Comparison of ENCODE assay signal across 9 cellular contexts in genomic region chr6:90940812-90941481, GRCh38.
DNase-seq lines count a peak whose midpoint lies in the region; ATAC-seq and TF ChIP-seq lines count a peak whose summit lies in the region.
"Had no signal": no experiment of that assay in that cellular context is flagged by ENCODE, and none has a peak within 500 bp of the region (broad histone marks: within the 10 kb centered on the region; RNA-seq: fewer than 3 reads in every experiment).

No MANE protein-coding gene starts in this region.

- no peaks in the 10 kb centered on the region for H3K36me3 Mint-ChIP-seq in memory B cell

- TF ChIP-seq CTCF in right atrium auricular region (IDR thresholded peaks at IDR 0.05): peak in 1 of 2 donors; percentile 63
- TF ChIP-seq CTCF in OCI-LY1 (IDR thresholded peaks at IDR 0.05; ENCODE audit: low read length): peak; percentile 68; the same call in 1 of the 2 replicates
- TF ChIP-seq CTCF in choroid plexus epithelial cell (conservative IDR thresholded peaks at IDR 0.05; ENCODE audit: low read depth, low read length): peak; percentile 52

- H3K4me3 ChIP-seq in right atrium auricular region (no peak overlapping the region), OCI-LY1 (ENCODE audit: low read depth, low read length, poor library complexity, severe bottlenecking) (no peak overlapping the region), choroid plexus epithelial cell (ENCODE audit: low read depth, low read length) (no peak overlapping the region)
- H3K4me3 ChIP-seq: HAP-1 had no signal

- H3K27me3 Mint-ChIP-seq in memory B cell: no peaks in the 10 kb centered on the region

- no peaks in the 10 kb centered on the region for H3K9me3 Mint-ChIP-seq in memory B cell

- H3F3A ChIP-seq in OCI-LY1 (ENCODE audit: insufficient read depth, low read length): no peaks in the 10 kb centered on the region

- H3K9ac ChIP-seq in OCI-LY1 (ENCODE audit: low read length): no peak overlapping the region

- H3K27ac Mint-ChIP-seq in memory B cell: peak overlapping the region; percentile 7

- H3K4me2 ChIP-seq in OCI-LY1 (ENCODE audit: low read length): 0 out of 2 replicates have a peak overlapping the region, but pooled peaks have one; percentile 35

- H2AFZ ChIP-seq in OCI-LY1 (ENCODE audit: low read length): no peak overlapping the region

- no peaks in the 10 kb centered on the region for H3K36me3 ChIP-seq in right atrium auricular region
- H3K36me3 ChIP-seq in OCI-LY1 (ENCODE audit: insufficient read depth, low read length): no peaks in the 10 kb centered on the region
- H3K36me3 ChIP-seq: HAP-1 had no signal

- peaks cover 5% of the 10 kb centered on the region for H3K4me1 Mint-ChIP-seq in memory B cell

- intact Hi-C loops in Right ventricle myocardium inferior (cut with DNase I): no loop called here

- no peaks in the 10 kb centered on the region for H3K4me1 ChIP-seq in right atrium auricular region
- no peaks in the 10 kb centered on the region for H3K4me1 ChIP-seq in OCI-LY1 (ENCODE audit: insufficient read depth, low read length, severe bottlenecking)

- H3K4me3 Mint-ChIP-seq in memory B cell: peak overlapping the region; percentile 58

- no peaks in the 10 kb centered on the region for H3K79me2 ChIP-seq in OCI-LY1 (ENCODE audit: insufficient read depth, low read length)

- H3K27ac ChIP-seq in right atrium auricular region (no peak overlapping the region), OCI-LY1 (ENCODE audit: low read depth, low read length, poor library complexity, severe bottlenecking) (no peak overlapping the region)

- no peaks in the 10 kb centered on the region for H4K20me1 ChIP-seq in OCI-LY1 (ENCODE audit: insufficient read depth, low read length)

- H3K27me3 ChIP-seq in right atrium auricular region (no peaks in the 10 kb centered on the region), OCI-LY1 (ENCODE audit: insufficient read depth, low read length) (no peaks in the 10 kb centered on the region)

- DNase-seq in Right ventricle myocardium inferior (ENCODE audit: missing footprints) (no peak), right atrium auricular region (ENCODE audit: low spot score) (no peak), H4 (ENCODE audit: low spot score) (peak; percentile 76), KG1 (lab: John Stamatoyannopoulos, UW) (peak; percentile 26), choroid plexus epithelial cell (ENCODE audit: low read depth) (peak; percentile 83), memory B cell (ENCODE audit: low spot score in 2 of 2) (peak in 1 of 2 donors; percentile 35), NCI-H128 (lab: John Stamatoyannopoulos, UW; ENCODE audit: unreplicated experiment) (no peak)

- H3K9me3 ChIP-seq in right atrium auricular region (no peaks in the 10 kb centered on the region), OCI-LY1 (ENCODE audit: low read length) (no peaks in the 10 kb centered on the region)
- H3K9me3 ChIP-seq: HAP-1 had no signal

- peak; percentile 62 for ATAC-seq in Right ventricle myocardium inferior
- ATAC-seq in memory B cell (ENCODE audit: low read depth): peak; percentile 84

- H3K9me2 ChIP-seq in OCI-LY1 (ENCODE audit: low read depth, low read length): no peaks in the 10 kb centered on the region

Comparison
In these comparisons a context has a peak if more than half of its experiments do, and no peak if none do; other contexts are left out.
1. DNase-seq: peak in H4 (single experiment), KG1 (single experiment) and choroid plexus epithelial cell (single experiment); none in Right ventricle myocardium inferior (single experiment), right atrium auricular region (single experiment) and NCI-H128 (single experiment).